Comparison of ENCODE assay signal across 16 cellular contexts in the genomic region with DNA sequence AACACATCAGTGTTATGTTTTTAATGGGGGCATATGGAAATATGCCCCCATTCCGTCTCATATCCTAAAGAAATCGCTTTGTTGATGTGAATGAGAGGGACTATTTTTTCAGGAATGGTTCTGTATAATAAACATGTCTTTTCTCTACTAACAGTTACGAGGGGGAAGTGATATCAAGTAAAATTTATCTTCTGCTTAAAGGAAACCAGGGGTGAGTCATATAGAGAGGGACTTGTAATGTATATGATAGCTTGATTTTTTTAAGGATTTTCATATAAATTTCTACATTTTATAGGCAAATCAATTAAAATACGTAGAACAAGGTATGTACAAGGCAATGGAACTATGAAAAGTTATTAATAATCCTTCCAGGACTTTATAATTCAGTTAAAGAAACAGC.
A peak's percentile ranks its signal among the peaks of the same experiment; 100 is the strongest.
DNase-seq lines count a peak whose midpoint lies in the region; ATAC-seq and TF ChIP-seq lines count a peak whose summit lies in the region.
"Had no signal": no experiment of that assay in that cellular context is flagged by ENCODE, and none has a peak within 500 bp of the region (broad histone marks: within the 10 kb centered on the region; RNA-seq: fewer than 3 reads in every experiment).

No MANE protein-coding gene starts in this region.

- H2BK12ac ChIP-seq in mesenchymal stem cell (ENCODE audit: low read length in 2 of 2): no peak overlapping the region

- no peaks in the 10 kb centered on the region for H3K27me3 ChIP-seq in left ventricle myocardium inferior (ENCODE audit: low read depth)
- no peaks in the 10 kb centered on the region for H3K27me3 ChIP-seq in heart left ventricle
- H3K27me3 ChIP-seq in mesenchymal stem cell (ENCODE audit: control insufficient read depth in 1 of 2, insufficient read depth in 1 of 2, low read length in 2 of 2): no peaks in the 10 kb centered on the region

- no peak overlapping the region for H3K9ac ChIP-seq in mesenchymal stem cell (ENCODE audit: low read length)

- H3K4ac ChIP-seq in mesenchymal stem cell (ENCODE audit: low read depth in 1 of 2, low read length in 2 of 2): no peak overlapping the region

- intact Hi-C loops in left ventricle myocardium inferior (cut with micrococcal nuclease): no loop called here
- intact Hi-C loops in heart left ventricle (cut with DNase I): no loop called here
- intact Hi-C loops in lower leg skin (cut with DNase I; ENCODE audit: low total_unique reads): no loop called here

- H3K4me2 ChIP-seq in mesenchymal stem cell (ENCODE audit: low read length, poor library complexity, severe bottlenecking): no peak overlapping the region
- H3K4me2 ChIP-seq: PC-9 had no signal

- no peak overlapping the region for H3K23ac ChIP-seq in mesenchymal stem cell (ENCODE audit: low read length in 2 of 2)

- no peak overlapping the region for H2BK5ac ChIP-seq in mesenchymal stem cell (ENCODE audit: low read depth, low read length, poor library complexity, severe bottlenecking)

- H3K79me1 ChIP-seq in mesenchymal stem cell (replicated peaks; ENCODE audit: low read length, poor library complexity, severe bottlenecking): peaks cover 18% of the 10 kb centered on the region

- H3K27ac ChIP-seq in left ventricle myocardium inferior (replicated peaks) (peak overlapping the region; percentile 23), heart left ventricle (no peak overlapping the region), mesenchymal stem cell (ENCODE audit: low read length, poor library complexity, severe bottlenecking) (no peak overlapping the region)
- H3K27ac ChIP-seq: 22Rv1, PC-9, RWPE1 had no signal

- H4K8ac ChIP-seq in mesenchymal stem cell (ENCODE audit: low read length): no peak overlapping the region

- no peak for ATAC-seq in heart left ventricle
- ATAC-seq in GM18520 (IDR thresholded peaks at IDR 0.05; ENCODE audit: unreplicated experiment): no peak

- TF ChIP-seq POLR2A in heart left ventricle (IDR thresholded peaks at IDR 0.05): no peak
- TF ChIP-seq POLR2A in lower leg skin (IDR thresholded peaks at IDR 0.05): no peak

- H2BK120ac ChIP-seq in mesenchymal stem cell (ENCODE audit: low read depth, low read length): no peak overlapping the region

- no peak overlapping the region for H3K4me3 ChIP-seq in left ventricle myocardium inferior
- no peak overlapping the region for H3K4me3 ChIP-seq in heart left ventricle
- H3K4me3 ChIP-seq in mesenchymal stem cell (ENCODE audit: insufficient read depth in 1 of 2, low read depth in 1 of 2, low read length in 2 of 2): no peak overlapping the region
- no peak overlapping the region for H3K4me3 ChIP-seq in lower leg skin (ENCODE audit: low read depth, poor library complexity, severe bottlenecking)
- H3K4me3 ChIP-seq: PC-9 had no signal

- no peak overlapping the region for H3K14ac ChIP-seq in mesenchymal stem cell (ENCODE audit: low read length in 2 of 2)

- peaks cover 75% of the 10 kb centered on the region for H3K4me1 Mint-ChIP-seq in chondrocyte (ENCODE audit: low read depth)
- H3K4me1 Mint-ChIP-seq: B cell had no signal

- H3K4me1 ChIP-seq in left ventricle myocardium inferior: peaks cover 26% of the 10 kb centered on the region
- H3K4me1 ChIP-seq in heart left ventricle: peaks cover 0 to 27% (median 4%) of the 10 kb centered on the region in 12 donors
- no peaks in the 10 kb centered on the region for H3K4me1 ChIP-seq in mesenchymal stem cell (ENCODE audit: control insufficient read depth, insufficient read depth, low read depth, low read length)

- H3K27me3 Mint-ChIP-seq in chondrocyte (ENCODE audit: low read depth): no peaks in the 10 kb centered on the region
- H3K27me3 Mint-ChIP-seq: B cell had no signal

- H3K27ac Mint-ChIP-seq in chondrocyte (ENCODE audit: unreplicated experiment): peak overlapping the region; percentile 34
- H3K27ac Mint-ChIP-seq: B cell had no signal

- no peak overlapping the region for H2BK15ac ChIP-seq in mesenchymal stem cell (ENCODE audit: low read depth, poor library complexity, severe bottlenecking)

- 71 to 83% (median 78%) methylated on average over 4 of the region's 4 CpGs for WGBS in heart left ventricle, 4 donors
- WGBS in mesenchymal stem cell: no CpG with 5 or more reads among the region's 4 CpGs
- 89 to 92% methylated on average over 4 of the region's 4 CpGs for WGBS in lower leg skin, 2 donors

- TF ChIP-seq CTCF in left ventricle myocardium inferior (IDR thresholded peaks at IDR 0.05; ENCODE audit: borderline replicate concordance) (no peak), heart left ventricle (IDR thresholded peaks at IDR 0.05) (no peak), chondrocyte (IDR thresholded peaks at IDR 0.05) (no peak), lower leg skin (IDR thresholded peaks at IDR 0.05) (no peak)

- no peak overlapping the region for H3K18ac ChIP-seq in mesenchymal stem cell (ENCODE audit: low read depth in 1 of 2, low read length in 2 of 2)

- no peak overlapping the region for H2AFZ ChIP-seq in mesenchymal stem cell (ENCODE audit: low read depth, low read length)
- H2AFZ ChIP-seq: PC-9 had no signal

- DNase-seq in left ventricle myocardium inferior (no peak), heart left ventricle (no peak), chondrocyte (ENCODE audit: low spot score) (no peak), mesenchymal stem cell (peak; percentile 42), NCI-H345 treated with DMSO at 0.1 percent for 48 hours (lab: John Stamatoyannopoulos, UW; ENCODE audit: unreplicated experiment) (no peak), lower leg skin (ENCODE audit: low spot score in 2 of 2) (no peak), dermis blood vessel endothelial cell (no peak)
- DNase-seq: COR-L47, GDM1, GOT3, NCI-H1092 treated with DMSO at 0.1 percent for 48 hours had no signal

- no peaks in the 10 kb centered on the region for H3K36me3 ChIP-seq in left ventricle myocardium inferior
- peaks cover 0 to 3% (median 0%) of the 10 kb centered on the region in 9 donors for H3K36me3 ChIP-seq in heart left ventricle
- H3K36me3 ChIP-seq in mesenchymal stem cell (ENCODE audit: control insufficient read depth in 1 of 2, insufficient read depth in 2 of 2, low read depth in 1 of 2, low read length in 2 of 2): peaks cover 0 to 2% of the 10 kb centered on the region in 2 experiments

- no peak overlapping the region for H3K4me3 Mint-ChIP-seq in chondrocyte (ENCODE audit: unreplicated experiment)
- H3K4me3 Mint-ChIP-seq: B cell had no signal

- H3K9me3 Mint-ChIP-seq in chondrocyte (ENCODE audit: low read depth): peaks cover 4% of the 10 kb centered on the region

- H3K36me3 Mint-ChIP-seq in chondrocyte (ENCODE audit: low read depth): peaks cover 13% of the 10 kb centered on the region

- H3K9me3 ChIP-seq in left ventricle myocardium inferior (replicated peaks) (no peaks in the 10 kb centered on the region), heart left ventricle (no peaks in the 10 kb centered on the region), mesenchymal stem cell (ENCODE audit: control insufficient read depth, low read length) (no peaks in the 10 kb centered on the region)

- H2AK5ac ChIP-seq in mesenchymal stem cell (ENCODE audit: low read length, severe bottlenecking): no peak overlapping the region

- no peak overlapping the region for H4K91ac ChIP-seq in mesenchymal stem cell (ENCODE audit: low read length)
